Comparison of ENCODE assay signal across 14 cellular contexts in the genomic region with DNA sequence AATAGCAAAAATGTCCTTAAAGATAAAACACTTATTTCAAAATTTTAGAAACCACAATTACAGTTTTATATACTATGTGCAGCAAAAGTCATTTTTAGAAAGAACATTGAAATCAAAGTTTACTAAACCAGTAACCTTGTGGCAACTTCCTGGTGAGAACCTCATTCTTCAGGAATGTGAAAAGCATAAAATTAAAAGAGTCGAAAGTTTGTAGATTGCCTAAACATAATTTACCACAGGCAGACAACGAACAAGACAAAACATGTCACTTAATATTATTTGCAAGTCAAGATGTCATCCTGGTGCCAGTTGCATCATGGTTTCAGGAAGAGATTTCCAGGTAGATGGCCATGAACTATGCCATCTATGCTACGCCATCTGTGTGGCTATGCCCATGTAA.
"Had no signal": no experiment of that assay in that cellular context is flagged by ENCODE, and none has a peak within 500 bp of the region (broad histone marks: within the 10 kb centered on the region; RNA-seq: fewer than 3 reads in every experiment).

No MANE protein-coding gene starts in this region.

- DNase-seq: activated CD4-positive, alpha-beta T cell treated with anti-CD3 and anti-CD28 coated beads, Interleukin-2, amount 10 ng/mL, durations not matched to agents 7 days and 5 days; activated effector memory CD4-positive, alpha-beta T cell treated with anti-CD3 and anti-CD28 coated beads, Interleukin-2, amount 50 U/mL, for 16 hours; activated T-cell treated with anti-CD3 and anti-CD28 coated beads, Interleukin-2, amount 50 U/mL, for 1 hour; immature natural killer cell; left colon; mucosa of descending colon; naive thymus-derived CD8-positive, alpha-beta T cell; posterior cingulate gyrus; thyroid gland; uterus had no signal

- H3K27me3 ChIP-seq: neutrophil, thyroid gland, uterus had no signal

- H3K9me3 ChIP-seq: mucosa of descending colon, neutrophil, thyroid gland, uterus had no signal

- H3K27ac ChIP-seq: neutrophil, skin epidermis, thyroid gland had no signal

- H3K4me1 ChIP-seq: thyroid gland, uterus had no signal

- H3K36me3 ChIP-seq: neutrophil, thyroid gland, uterus had no signal

- H3K4me3 ChIP-seq: lung, mucosa of descending colon, skin epidermis, thyroid gland, uterus had no signal

- ATAC-seq: activated naive CD4-positive, alpha-beta T cell treated with anti-CD3 and anti-CD28 coated beads, Interleukin-2, amount 50 U/mL, for 72 hours; left colon; mucosa of descending colon; naive thymus-derived CD8-positive, alpha-beta T cell had no signal
